Comparison of ENCODE assay signal across 21 cellular contexts in the genomic region with DNA sequence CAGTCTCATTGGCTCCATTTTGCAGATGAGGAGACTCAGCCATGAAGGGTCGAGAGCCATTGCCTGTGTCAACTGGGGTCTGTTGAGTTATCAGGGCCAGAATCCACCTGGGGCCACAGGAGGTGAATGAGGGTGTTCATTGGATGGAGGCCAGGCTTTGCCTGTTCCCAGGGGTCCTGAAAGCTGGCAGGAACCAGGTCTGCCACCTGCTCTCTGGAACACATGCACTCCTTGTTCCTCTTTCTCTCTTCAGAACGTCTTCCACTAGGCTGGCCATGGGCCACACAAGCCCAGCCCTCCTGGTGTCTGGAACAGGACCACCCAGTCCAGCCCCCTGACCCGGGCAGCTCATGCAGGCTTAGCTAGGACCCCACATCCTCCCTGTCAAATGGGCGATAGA. TPM values are rescaled to one million over a fixed set of nuclear protein-coding genes. Genes with fewer than 3 reads are reported as not detected.
DNase-seq lines count a peak whose midpoint lies in the region; ATAC-seq, FAIRE-seq and TF ChIP-seq lines count a peak whose summit lies in the region.
"Had no signal": no experiment of that assay in that cellular context is flagged by ENCODE, and none has a peak within 500 bp of the region (broad histone marks: within the 10 kb centered on the region; RNA-seq: fewer than 3 reads in every experiment).

No MANE protein-coding gene starts in this region.

- no peak for FAIRE-seq in GM12878 (lab: Jason Lieb, UNC)
- FAIRE-seq: astrocyte, keratinocyte had no signal

- no peak for ATAC-seq in GM12878
- ATAC-seq in stimulated activated effector memory CD8-positive, alpha-beta T cell treated with anti-CD3 and anti-CD28 coated beads, Interleukin-12 subunit alpha, Interleukin-12 subunit beta, amount 100 ng/mL, for 72 hours: no peak
- no peak for ATAC-seq in HG03354 (IDR thresholded peaks at IDR 0.05; ENCODE audit: poor library complexity, severe bottlenecking, unreplicated experiment)
- ATAC-seq: activated CD8-positive, alpha-beta T cell treated with anti-CD3 and anti-CD28 coated beads for 36 hours; activated T-cell treated with anti-CD3 and anti-CD28 coated beads, Interleukin-2, amount 50 U/mL, for 4 hours; natural killer cell had no signal

- no peaks in the 10 kb centered on the region for H3K9me3 Mint-ChIP-seq in stimulated activated effector memory CD8-positive, alpha-beta T cell treated with anti-CD3 and anti-CD28 coated beads, Interleukin-12 subunit alpha, Interleukin-12 subunit beta, amount 100 ng/mL, for 72 hours
- H3K9me3 Mint-ChIP-seq in nephron progenitor cell: no peaks in the 10 kb centered on the region
- H3K9me3 Mint-ChIP-seq: activated CD8-positive, alpha-beta T cell treated with anti-CD3 and anti-CD28 coated beads for 36 hours; activated naive CD4-positive, alpha-beta T cell treated with anti-CD3 and anti-CD28 coated beads, Interleukin-2, amount 50 U/mL, for 24 hours; activated T-cell treated with anti-CD3 and anti-CD28 coated beads, Interleukin-2, amount 50 U/mL, for 4 hours; CD4-positive, CD25-positive, alpha-beta regulatory T cell; natural killer cell had no signal

- intact Hi-C loops in GM12878 (cut with micrococcal nuclease; ENCODE audit: unreplicated experiment): no loop called here

- no peak overlapping the region for H3K4me3 ChIP-seq in GM12878
- H3K4me3 ChIP-seq: MG63, spleen, thoracic aorta had no signal

- H3K36me3 ChIP-seq in GM12878 (ENCODE audit: control insufficient read depth in 2 of 2, insufficient read depth in 2 of 2, low read length in 1 of 2): peaks cover 0 to 7% of the 10 kb centered on the region in 2 experiments; a peak in 3 of 4 replicates
- H3K36me3 ChIP-seq: MG63, spleen, thoracic aorta had no signal

- H3K36me3 Mint-ChIP-seq in stimulated activated effector memory CD8-positive, alpha-beta T cell treated with anti-CD3 and anti-CD28 coated beads, Interleukin-12 subunit alpha, Interleukin-12 subunit beta, amount 100 ng/mL, for 72 hours: peaks cover 6% of the 10 kb centered on the region
- H3K36me3 Mint-ChIP-seq in nephron progenitor cell (ENCODE audit: low read depth): no peaks in the 10 kb centered on the region
- H3K36me3 Mint-ChIP-seq: activated naive CD4-positive, alpha-beta T cell treated with anti-CD3 and anti-CD28 coated beads, Interleukin-2, amount 50 U/mL, for 24 hours; CD4-positive, CD25-positive, alpha-beta regulatory T cell; natural killer cell had no signal

- H3K9ac ChIP-seq in GM12878 (ENCODE audit: control insufficient read depth, insufficient read depth, low read length): no peak overlapping the region

- H4K20me1 ChIP-seq in GM12878 (ENCODE audit: control insufficient read depth, insufficient read depth): peaks cover 3% of the 10 kb centered on the region; the same call in 1 of the 2 replicates

- BruUV-seq in GM12878 (replicated peaks; lab: Mats Ljungman, UMichigan): no TSS peak

- peak overlapping the region; percentile 10; the same call in 1 of the 2 replicates for H3K27ac ChIP-seq in GM12878 (ENCODE audit: control insufficient read depth, insufficient read depth)
- H3K27ac ChIP-seq: spleen, thoracic aorta had no signal

- H3K27ac Mint-ChIP-seq in stimulated activated effector memory CD8-positive, alpha-beta T cell treated with anti-CD3 and anti-CD28 coated beads, Interleukin-12 subunit alpha, Interleukin-12 subunit beta, amount 100 ng/mL, for 72 hours: peak overlapping the region; percentile 74
- H3K27ac Mint-ChIP-seq in nephron progenitor cell: no peak overlapping the region
- H3K27ac Mint-ChIP-seq: activated CD8-positive, alpha-beta T cell treated with anti-CD3 and anti-CD28 coated beads for 36 hours; activated naive CD4-positive, alpha-beta T cell treated with anti-CD3 and anti-CD28 coated beads, Interleukin-2, amount 50 U/mL, for 24 hours; natural killer cell had no signal

- in situ Hi-C loops in GM12878 (cut with MboI): no loop called here

- H3K79me2 ChIP-seq in GM12878 (ENCODE audit: control insufficient read depth, insufficient read depth, low read length): peaks cover 66% of the 10 kb centered on the region

- CTCF ChIA-PET in GM12878 (lab: Yijun Ruan, JAX): no interaction called here

- no peaks in the 10 kb centered on the region for H3K9me3 ChIP-seq in GM12878 (replicated peaks; ENCODE audit: control insufficient read depth, insufficient read depth, low read length)
- H3K9me3 ChIP-seq: MG63, spleen, thoracic aorta had no signal

- TF ChIP-seq CTCF in GM12878 (IDR thresholded peaks at IDR 0.05 in 2 of 3, conservative IDR thresholded peaks at IDR 0.05 in 1 of 3; ENCODE audit: control insufficient read depth in 2 of 3, extremely low read depth in 1 of 3, insufficient read depth in 1 of 3, low read depth in 3 of 3, low read length in 3 of 3) (no peak), nephron progenitor cell (IDR thresholded peaks at IDR 0.05) (no peak)

- RAD21 ChIA-PET in GM12878 (lab: Charles Lee; ENCODE audit: unreplicated experiment): interaction anchor here (0.5 kb wide), 1 partner anchor 204 kb away, joined by 3 read pairs; no protein-coding TSS in a partner anchor

- TF ChIP-seq EP300 in GM12878 (IDR thresholded peaks at IDR 0.05; ENCODE audit: borderline replicate concordance in 1 of 2, control insufficient read depth in 1 of 2, low read depth in 2 of 2, low read length in 2 of 2): no peak

- SMC1A ChIA-PET in GM12878 (lab: Charles Lee; ENCODE audit: uncharacterized antibody, unreplicated experiment): interaction anchor here (0.7 kb wide), 1 partner anchor 23 kb away, joined by 4 read pairs; no protein-coding TSS in a partner anchor

- DNase-seq in NCI-H1092 treated with DMSO at 0.1 percent for 48 hours (lab: John Stamatoyannopoulos, UW) (peak; percentile 59), NCI-H1092 (lab: John Stamatoyannopoulos, UW) (no peak), NCI-H1436 (lab: John Stamatoyannopoulos, UW) (peak; percentile 56), GM12878 (ENCODE audit: low read depth, low spot score) (no peak), T-helper 2 cell (no peak), nephron progenitor cell (no peak)
- no peak for DNase-seq in stimulated activated effector memory CD8-positive, alpha-beta T cell treated with anti-CD3 and anti-CD28 coated beads, Interleukin-12 subunit alpha, Interleukin-12 subunit beta, amount 100 ng/mL, for 72 hours (ENCODE audit: low spot score in 2 of 2)
- DNase-seq: activated CD8-positive, alpha-beta T cell treated with anti-CD3 and anti-CD28 coated beads for 36 hours; activated T-cell treated with anti-CD3 and anti-CD28 coated beads, Interleukin-2, amount 50 U/mL, for 4 hours; CD4-positive, CD25-positive, alpha-beta regulatory T cell; H7; MG63; natural killer cell; NCI-H2227 treated with DMSO at 0.1 percent for 48 hours; NK-92 treated with Interleukin-12 subunit alpha and Interleukin-12 subunit beta, amount 100 ng/mL, for 24 hours; spleen had no signal

- H3K4me3 Mint-ChIP-seq in stimulated activated effector memory CD8-positive, alpha-beta T cell treated with anti-CD3 and anti-CD28 coated beads, Interleukin-12 subunit alpha, Interleukin-12 subunit beta, amount 100 ng/mL, for 72 hours: no peak overlapping the region
- no peak overlapping the region for H3K4me3 Mint-ChIP-seq in nephron progenitor cell
- H3K4me3 Mint-ChIP-seq: activated CD8-positive, alpha-beta T cell treated with anti-CD3 and anti-CD28 coated beads for 36 hours; activated T-cell treated with anti-CD3 and anti-CD28 coated beads, Interleukin-2, amount 50 U/mL, for 4 hours; CD4-positive, CD25-positive, alpha-beta regulatory T cell had no signal

- peaks cover 67% of the 10 kb centered on the region for H3K4me1 Mint-ChIP-seq in stimulated activated effector memory CD8-positive, alpha-beta T cell treated with anti-CD3 and anti-CD28 coated beads, Interleukin-12 subunit alpha, Interleukin-12 subunit beta, amount 100 ng/mL, for 72 hours
- H3K4me1 Mint-ChIP-seq in nephron progenitor cell: peaks cover 34% of the 10 kb centered on the region

- H3K4me2 ChIP-seq in GM12878 (ENCODE audit: control insufficient read depth, insufficient read depth): no peak overlapping the region

- POLR2A ChIA-PET in GM12878 (lab: Charles Lee): interaction anchor here (0.6 to 1.2 kb wide), 2 partner anchors 21 to 842 kb away, joined by 3 to 4 read pairs; no protein-coding TSS in a partner anchor

- peaks cover 72% of the 10 kb centered on the region for H3K4me1 ChIP-seq in GM12878 (ENCODE audit: control insufficient read depth, insufficient read depth, low read length)

- no peaks in the 10 kb centered on the region for H3K27me3 Mint-ChIP-seq in nephron progenitor cell (ENCODE audit: low read depth, poor library complexity)
- H3K27me3 Mint-ChIP-seq: activated CD8-positive, alpha-beta T cell treated with anti-CD3 and anti-CD28 coated beads for 36 hours; activated naive CD4-positive, alpha-beta T cell treated with anti-CD3 and anti-CD28 coated beads, Interleukin-2, amount 50 U/mL, for 24 hours; CD4-positive, CD25-positive, alpha-beta regulatory T cell had no signal

- TF ChIP-seq RAD21 in GM12878 (IDR thresholded peaks at IDR 0.05; ENCODE audit: insufficient read depth, low read depth, low read length): no peak

- WGBS in GM12878 (ENCODE audit: insufficient coverage, insufficient replicate concordance, low lambda C conversion rate, missing lambda C conversion rate): 55% methylated on average over 4 of the region's 4 CpGs

- H3K27me3 ChIP-seq in GM12878 (replicated peaks in 1 of 2; ENCODE audit: control insufficient read depth in 2 of 2, insufficient read depth in 2 of 2, low read length in 1 of 2): no peaks in the 10 kb centered on the region
- H3K27me3 ChIP-seq: MG63, spleen had no signal

- H2AFZ ChIP-seq in GM12878 (ENCODE audit: control insufficient read depth, low read depth, low read length): no peak overlapping the region

- TF ChIP-seq POLR2A in GM12878 (IDR thresholded peaks at IDR 0.05; ENCODE audit: low read depth, low read length): no peak

RNA-seq across cellular contexts. Expression of gene PPP1R37, which starts 21.1 kb away (rescaled TPM):
- 40.0 and 40.4 TPM in 2 replicates for total RNA-seq in GM12878 (2013; cell fraction: nucleolus; rRNA removed)
- 18.3 and 21.3 TPM in 2 replicates for total RNA-seq in GM12878 (2014; rRNA removed)
- 4.0 and 5.1 TPM in 2 replicates for total RNA-seq in GM12878 (2014; rRNA removed; fragmentation: Illumina TruSeq; extraction: Trizol)
- 15.8 and 20.9 TPM in 2 replicates for total RNA-seq in GM12878 (2021)
- 2.2 TPM for polyA plus RNA-seq in GM12878 (2011; ENCODE audit: low read depth)
- polyA plus RNA-seq in GM12878 (2011; rRNA removed): 5.5 and 9.5 TPM in 2 replicates
- polyA plus RNA-seq in GM12878 (2011; cell fraction: cytosol; rRNA removed): 10.6 and 16.8 TPM in 2 replicates
- 80.7 and 84.7 TPM in 2 replicates for polyA plus RNA-seq in GM12878 (2011; cell fraction: nucleus; rRNA removed)
- 9.0 and 17.0 TPM in 2 replicates for polyA plus RNA-seq in GM12878 (2012)
- polyA plus RNA-seq in GM12878 (2014; fragmentation: Illumina TruSeq; extraction: Trizol): 0.63 and 1.9 TPM in 2 replicates
- under 1 TPM in 1 of 2 experiments, not detected in 1; 0.09 TPM for polyA plus RNA-seq in GM12878 (2014; fragmentation: Nextera tagmentation; extraction: Ambion mirVana)
- 17.5 and 20.7 TPM in 2 replicates for polyA plus RNA-seq in GM12878 (2014; rRNA removed)
- polyA plus RNA-seq in GM12878 (2016; fragmentation: Nextera tagmentation; extraction: Ambion mirVana): 1 to 10 TPM; 2.2 to 4.1 TPM
- polyA minus RNA-seq in GM12878 (2011; rRNA and poly(A)+ RNA removed): 5.9 and 11.1 TPM in 2 replicates
- polyA minus RNA-seq in GM12878 (2011; cell fraction: cytosol; rRNA and poly(A)+ RNA removed): 4.5 and 8.8 TPM in 2 replicates
- 12.8 and 20.3 TPM in 2 replicates for polyA minus RNA-seq in GM12878 (2011; cell fraction: nucleus; rRNA and poly(A)+ RNA removed)

RNA-seq across cellular contexts. Expression of gene GEMIN7, which starts 35.1 kb away (rescaled TPM):
- total RNA-seq in GM12878 (2013; cell fraction: nucleolus; rRNA removed): 29.8 and 32.3 TPM in 2 replicates
- 36.9 and 44.8 TPM in 2 replicates for total RNA-seq in GM12878 (2014; rRNA removed)
- total RNA-seq in GM12878 (2014; rRNA removed; fragmentation: Illumina TruSeq; extraction: Trizol): 25.2 and 26.5 TPM in 2 replicates
- total RNA-seq in GM12878 (2021): 42.4 and 45.0 TPM in 2 replicates
- 50.7 TPM for polyA plus RNA-seq in GM12878 (2011; ENCODE audit: low read depth)
- 27.5 and 43.3 TPM in 2 replicates for polyA plus RNA-seq in GM12878 (2011; rRNA removed)
- 75.3 and 80.0 TPM in 2 replicates for polyA plus RNA-seq in GM12878 (2011; cell fraction: cytosol; rRNA removed)
- polyA plus RNA-seq in GM12878 (2011; cell fraction: nucleus; rRNA removed): 104 and 138 TPM in 2 replicates
- polyA plus RNA-seq in GM12878 (2012): 42.3 and 52.6 TPM in 2 replicates
- 11.7 and 21.1 TPM in 2 replicates for polyA plus RNA-seq in GM12878 (2014; fragmentation: Illumina TruSeq; extraction: Trizol)
- 10 to 100 TPM; 51.6 to 55.3 TPM for polyA plus RNA-seq in GM12878 (2014; fragmentation: Nextera tagmentation; extraction: Ambion mirVana)
- 43.9 and 48.5 TPM in 2 replicates for polyA plus RNA-seq in GM12878 (2014; rRNA removed)
- polyA plus RNA-seq in GM12878 (2016; fragmentation: Nextera tagmentation; extraction: Ambion mirVana): 10 to 100 TPM; 75.5 to 76.7 TPM
- polyA minus RNA-seq in GM12878 (2011; rRNA and poly(A)+ RNA removed): 12.9 and 37.6 TPM in 2 replicates
- polyA minus RNA-seq in GM12878 (2011; cell fraction: cytosol; rRNA and poly(A)+ RNA removed): 13.3 and 22.1 TPM in 2 replicates
- 12.8 and 21.5 TPM in 2 replicates for polyA minus RNA-seq in GM12878 (2011; cell fraction: nucleus; rRNA and poly(A)+ RNA removed)

RNA-seq across cellular contexts. Expression of gene ZNF296, which starts 37.8 kb away (rescaled TPM):
- 5.5 and 7.7 TPM in 2 replicates for total RNA-seq in GM12878 (2013; cell fraction: nucleolus; rRNA removed)
- total RNA-seq in GM12878 (2014; rRNA removed) (2.0 and 3.5 TPM in 2 replicates), GM12878 (2014; rRNA removed; fragmentation: Illumina TruSeq; extraction: Trizol) (0.83 and 0.98 TPM in 2 replicates), GM12878 (2021) (21.3 and 23.5 TPM in 2 replicates)
- 3.8 TPM for polyA plus RNA-seq in GM12878 (2011; ENCODE audit: low read depth)
- polyA plus RNA-seq in GM12878 (2011; rRNA removed) (0.24 and 0.92 TPM in 2 replicates), GM12878 (2014; fragmentation: Illumina TruSeq; extraction: Trizol) (0.53 TPM in 1 of 2 replicates, not detected in the other), GM12878 (2014; fragmentation: Nextera tagmentation; extraction: Ambion mirVana) (under 1 TPM in 1 of 2 experiments, not detected in 1; 0.44 TPM), GM12878 (2014; rRNA removed) (7.5 and 11.8 TPM in 2 replicates), GM12878 (2016; fragmentation: Nextera tagmentation; extraction: Ambion mirVana) (10 to 100 TPM; 21.9 to 23.6 TPM)
- polyA plus RNA-seq in GM12878 (2011; cell fraction: cytosol; rRNA removed): 2.8 and 2.9 TPM in 2 replicates
- polyA plus RNA-seq in GM12878 (2011; cell fraction: nucleus; rRNA removed): 8.0 and 12.0 TPM in 2 replicates
- 12.1 and 14.3 TPM in 2 replicates for polyA plus RNA-seq in GM12878 (2012)
- polyA minus RNA-seq in GM12878 (2011; rRNA and poly(A)+ RNA removed): 0.66 and 4.7 TPM in 2 replicates
- polyA minus RNA-seq in GM12878 (2011; cell fraction: cytosol; rRNA and poly(A)+ RNA removed): 7.4 and 9.8 TPM in 2 replicates
- polyA minus RNA-seq in GM12878 (2011; cell fraction: nucleus; rRNA and poly(A)+ RNA removed): 3.3 and 9.2 TPM in 2 replicates

RNA-seq across cellular contexts. Expression of gene NKPD1, which starts 46.7 kb away (rescaled TPM):
- total RNA-seq in GM12878 (2013; cell fraction: nucleolus; rRNA removed): 1.4 and 1.6 TPM in 2 replicates
- 0.05 and 0.06 TPM in 2 replicates for total RNA-seq in GM12878 (2014; rRNA removed)
- not detected in 2 replicates for total RNA-seq in GM12878 (2014; rRNA removed; fragmentation: Illumina TruSeq; extraction: Trizol)
- 0.05 and 0.13 TPM in 2 replicates for total RNA-seq in GM12878 (2021)
- polyA plus RNA-seq in GM12878 (2011; ENCODE audit: low read depth): not detected
- polyA plus RNA-seq in GM12878 (2011; rRNA removed): not detected in 2 replicates
- 0.03 TPM in 1 of 2 replicates, not detected in the other for polyA plus RNA-seq in GM12878 (2011; cell fraction: cytosol; rRNA removed)
- polyA plus RNA-seq in GM12878 (2011; cell fraction: nucleus; rRNA removed): 0.28 and 0.37 TPM in 2 replicates
- 0.14 and 0.17 TPM in 2 replicates for polyA plus RNA-seq in GM12878 (2012)
- polyA plus RNA-seq in GM12878 (2014; fragmentation: Illumina TruSeq; extraction: Trizol): not detected in 2 replicates
- polyA plus RNA-seq in GM12878 (2014; fragmentation: Nextera tagmentation; extraction: Ambion mirVana): not detected
- 0.04 and 0.18 TPM in 2 replicates for polyA plus RNA-seq in GM12878 (2014; rRNA removed)
- not detected for polyA plus RNA-seq in GM12878 (2016; fragmentation: Nextera tagmentation; extraction: Ambion mirVana)
- polyA minus RNA-seq in GM12878 (2011; rRNA and poly(A)+ RNA removed): 0.05 TPM in 1 of 2 replicates, not detected in the other
- polyA minus RNA-seq in GM12878 (2011; cell fraction: cytosol; rRNA and poly(A)+ RNA removed): not detected in 2 replicates
- 0.12 TPM in 1 of 2 replicates, not detected in the other for polyA minus RNA-seq in GM12878 (2011; cell fraction: nucleus; rRNA and poly(A)+ RNA removed)
- total RNA-seq: astrocyte had no signal

Comparison
In these comparisons a context has a peak if more than half of its experiments do, and no peak if none do; other contexts are left out.
1. DNase-seq: peak in NCI-H1092 treated with DMSO at 0.1 percent for 48 hours (single experiment) and NCI-H1436 (single experiment); none in NCI-H1092 (single experiment), GM12878 (single experiment), stimulated activated effector memory CD8-positive, alpha-beta T cell treated with anti-CD3 and anti-CD28 coated beads, Interleukin-12 subunit alpha, Interleukin-12 subunit beta, amount 100 ng/mL, for 72 hours (0 of 2), T-helper 2 cell (0 of 5) and nephron progenitor cell (single experiment).